Comparison of ENCODE assay signal across 8 cellular contexts in genomic region chr1:112614460-112615065, GRCh38. TPM values are rescaled to one million over a fixed set of nuclear protein-coding genes. Genes with fewer than 3 reads are reported as not detected.
DNase-seq lines count a peak whose midpoint lies in the region; ATAC-seq and TF ChIP-seq lines count a peak whose summit lies in the region.

No MANE protein-coding gene starts in this region.

- H3K9me3 Mint-ChIP-seq in MCF 10A (ENCODE audit: unreplicated experiment) (no peaks in the 10 kb centered on the region), nephron (no peaks in the 10 kb centered on the region)

- POLR2A ChIA-PET in MCF 10A (lab: Yijun Ruan, JAX) = interaction anchor here (0.9 to 2.2 kb wide), 7 partner anchors 39 to 223 kb away, joined by 3 to 9 read pairs (median 5); partner anchors contain the start of gene CTTNBP2NL

- CTCF ChIA-PET in MCF 10A (lab: Yijun Ruan, JAX) = interaction anchor here (0.6 to 2.7 kb wide), 21 partner anchors 9 to 316 kb away, joined by 3 to 19 read pairs (median 4); partner anchors contain the start of gene RHOC

- intact Hi-C loops in MCF 10A (cut with micrococcal nuclease) = loop anchor here (1.0 to 5.0 kb wide), 4 partner anchors 112 to 297 kb away; no protein-coding TSS in a partner anchor

- H3K36me3 Mint-ChIP-seq in MCF 10A (ENCODE audit: insufficient read depth, unreplicated experiment) (peaks cover 62% of the 10 kb centered on the region), nephron (ENCODE audit: low read depth) (peaks cover 34% of the 10 kb centered on the region)

- no TSS peak for BruUV-seq in MCF 10A (replicated peaks; lab: Mats Ljungman, UMichigan)

- DNase-seq in SIG-M5 treated with dmso at 0.1 percent for 504 hours (lab: John Stamatoyannopoulos, UW; ENCODE audit: unreplicated experiment) (peak; percentile 34), SIG-M5 (lab: John Stamatoyannopoulos, UW) (no peak), NCI-H1694 treated with DMSO at 0.1 percent for 48 hours (lab: John Stamatoyannopoulos, UW) (peak; percentile 20), MCF 10A (ENCODE audit: unreplicated experiment) (peak; percentile 49)

- H3K27ac Mint-ChIP-seq in MCF 10A (ENCODE audit: low read depth, unreplicated experiment) = no peak overlapping the region
- H3K27ac Mint-ChIP-seq in nephron = peak overlapping the region in 1 of 3 experiments; percentile 65

- peaks cover 6% of the 10 kb centered on the region for H3K4me1 Mint-ChIP-seq in MCF 10A (ENCODE audit: insufficient read depth, unreplicated experiment)
- H3K4me1 Mint-ChIP-seq in nephron = peaks cover 10% of the 10 kb centered on the region

- ATAC-seq in HG03469 (IDR thresholded peaks at IDR 0.05; ENCODE audit: unreplicated experiment) (no peak), GM21367 (IDR thresholded peaks at IDR 0.05; ENCODE audit: unreplicated experiment) (no peak), HG03442 (IDR thresholded peaks at IDR 0.05; ENCODE audit: unreplicated experiment) (no peak)

- H3K27me3 Mint-ChIP-seq in MCF 10A (ENCODE audit: insufficient read depth, unreplicated experiment) = no peaks in the 10 kb centered on the region
- H3K27me3 Mint-ChIP-seq in nephron (ENCODE audit: low read depth) = no peaks in the 10 kb centered on the region

- H3K4me3 Mint-ChIP-seq in MCF 10A (ENCODE audit: unreplicated experiment) (no peak overlapping the region), nephron (peak overlapping the region; percentile 42 to 80 (median 79))

- peak; percentile 55 for TF ChIP-seq CTCF in MCF 10A (IDR thresholded peaks at IDR 0.05; ENCODE audit: unreplicated experiment)
- TF ChIP-seq CTCF in nephron (IDR thresholded peaks at IDR 0.05; ENCODE audit: unreplicated experiment in 3 of 3) = peak; percentile 29 to 44 (median 43)

RNA-seq across cellular contexts. Expression of gene ST7L, which starts 4.4 kb away (rescaled TPM):
- total RNA-seq in MCF 10A (2022) = 25.5 and 29.1 TPM in 2 replicates

RNA-seq across cellular contexts. Expression of gene CAPZA1, which starts 5.1 kb away (rescaled TPM):
- 150 and 174 TPM in 2 replicates for total RNA-seq in MCF 10A (2022)

RNA-seq across cellular contexts. Expression of gene MOV10, which starts 59.9 kb away (rescaled TPM):
- 54.9 and 55.6 TPM in 2 replicates for total RNA-seq in MCF 10A (2022)
